Comparison of ENCODE assay signal across 8 cellular contexts in genomic region chr2:183078467-183079334, GRCh38. TPM values are rescaled to one million over a fixed set of nuclear protein-coding genes. Genes with fewer than 3 reads are reported as not detected.
DNase-seq lines count a peak whose midpoint lies in the region; ATAC-seq and TF ChIP-seq lines count a peak whose summit lies in the region.

A gene with protein sequence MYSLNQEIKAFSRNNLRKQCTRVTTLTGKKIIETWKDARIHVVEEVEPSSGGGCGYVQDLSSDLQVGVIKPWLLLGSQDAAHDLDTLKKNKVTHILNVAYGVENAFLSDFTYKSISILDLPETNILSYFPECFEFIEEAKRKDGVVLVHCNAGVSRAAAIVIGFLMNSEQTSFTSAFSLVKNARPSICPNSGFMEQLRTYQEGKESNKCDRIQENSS (plus strand): TSS chr2:183078747. CDS start chr2:183078934, 187 bp downstream.

- ATAC-seq in GM21529 (IDR thresholded peaks at IDR 0.05; ENCODE audit: unreplicated experiment) (peak; percentile 95), IMR-90 (ENCODE audit: low read depth) (peak; percentile 98), esophagus mucosa (peak; percentile 97)

- in situ Hi-C loops in IMR-90 (cut with MboI; ENCODE audit: low sequenced_read_pairs) = no loop called here

- H3K27me3 ChIP-seq in IMR-90 (ENCODE audit: control insufficient read depth, insufficient read depth, low read length) = peaks cover 11% of the 10 kb centered on the region
- no peaks in the 10 kb centered on the region for H3K27me3 ChIP-seq in muscle layer of colon (ENCODE audit: control insufficient read depth in 1 of 2, insufficient read depth in 2 of 2, low read length in 2 of 2)

- H2AFZ ChIP-seq in IMR-90 (replicated peaks; ENCODE audit: low read length, poor library complexity) = peak within 1 kb of the TSS; percentile 95
- H2AFZ ChIP-seq in OCI-LY7 (ENCODE audit: low read length) = peak within 1 kb of the TSS; percentile 100

- H3K4me2 ChIP-seq in IMR-90 (ENCODE audit: low read depth, low read length) (peak within 1 kb of the TSS; percentile 94), OCI-LY7 (ENCODE audit: low read length) (peak within 1 kb of the TSS; percentile 95)

- H3K23ac ChIP-seq in IMR-90 (ENCODE audit: low read depth, low read length) = peak within 1 kb of the TSS; percentile 66

- H4K5ac ChIP-seq in IMR-90 (ENCODE audit: low read depth, low read length) = peak within 1 kb of the TSS; percentile 88

- H3K4me1 ChIP-seq in IMR-90 (ENCODE audit: control insufficient read depth, insufficient read depth, low read length) = no peaks in the 10 kb centered on the region
- H3K4me1 ChIP-seq in OCI-LY7 (ENCODE audit: insufficient read depth, low read length, poor library complexity, severe bottlenecking) = peaks cover 15% of the 10 kb centered on the region
- H3K4me1 ChIP-seq in muscle layer of colon (ENCODE audit: insufficient read depth, low read length) = peaks cover 12% of the 10 kb centered on the region

- H3K14ac ChIP-seq in IMR-90 (replicated peaks; ENCODE audit: low read depth, low read length) = peak within 1 kb of the TSS; percentile 93

- H3K79me1 ChIP-seq in IMR-90 (ENCODE audit: low read depth in 1 of 2, low read length in 2 of 2) = no peaks in the 10 kb centered on the region

- H3K18ac ChIP-seq in IMR-90 (ENCODE audit: low read depth, low read length) = peak within 1 kb of the TSS; percentile 52; the same call in 1 of the 2 replicates

- H3K36me3 ChIP-seq in IMR-90 (ENCODE audit: control insufficient read depth, insufficient read depth, low read length) (no peaks in the 10 kb centered on the region), OCI-LY7 (ENCODE audit: insufficient read depth, low read length) (no peaks in the 10 kb centered on the region), muscle layer of colon (ENCODE audit: insufficient read depth, low read length) (no peaks in the 10 kb centered on the region)

- H3K9me3 ChIP-seq in IMR-90 (ENCODE audit: control insufficient read depth, insufficient read depth, low read length) (no peaks in the 10 kb centered on the region), OCI-LY7 (ENCODE audit: low read length) (no peaks in the 10 kb centered on the region), muscle layer of colon (ENCODE audit: low read length) (no peaks in the 10 kb centered on the region)

- CTCF ChIA-PET in IMR-90 (lab: Yijun Ruan, JAX) (interaction anchor here (0.8 to 1.8 kb wide), 2 partner anchors 9 to 10 kb away, joined by 3 to 8 read pairs; no protein-coding TSS in a partner anchor), OCI-LY7 (lab: Charles Lee; ENCODE audit: unreplicated experiment) (interaction anchor here (0.6 kb wide), 1 partner anchor 44 kb away, joined by 4 read pairs; no protein-coding TSS in a partner anchor)

- no peaks in the 10 kb centered on the region for H3K9me1 ChIP-seq in IMR-90 (ENCODE audit: insufficient read depth, low read length)

- no peak within 1 kb of the TSS for H2AK5ac ChIP-seq in IMR-90 (ENCODE audit: low read depth, low read length)

- H3K9me2 ChIP-seq in OCI-LY7 (ENCODE audit: insufficient read depth, low read length) = no peaks in the 10 kb centered on the region

- peak within 1 kb of the TSS; percentile 73 for H4K91ac ChIP-seq in IMR-90 (ENCODE audit: insufficient read depth, low read depth, low read length)

- WGBS in IMR-90 (ENCODE audit: extremely low coverage in 2 of 2, insufficient read length in 1 of 2), 2 experiments = 5% methylated on average over 4 of the region's 25 CpGs; no CpG with 5 or more reads in 1 of the 2 experiments

- BruUV-seq in IMR-90 (replicated peaks; lab: Mats Ljungman, UMichigan) (no TSS peak), OCI-LY7 (replicated peaks; lab: Mats Ljungman, UMichigan) (TSS peak; percentile 80)

- peak within 1 kb of the TSS; percentile 81 for H3K9ac ChIP-seq in IMR-90 (ENCODE audit: low read depth, low read length)
- H3K9ac ChIP-seq in muscle layer of colon (ENCODE audit: low read length) = peak within 1 kb of the TSS; percentile 88

- peak within 1 kb of the TSS; percentile 47 for H2BK120ac ChIP-seq in IMR-90 (ENCODE audit: low read depth, low read length)

- peak within 1 kb of the TSS; percentile 48 for H2BK5ac ChIP-seq in IMR-90 (ENCODE audit: low read depth, low read length, poor library complexity, severe bottlenecking)

- H4K8ac ChIP-seq in IMR-90 (ENCODE audit: low read depth in 2 of 2, low read length in 2 of 2) = peak within 1 kb of the TSS; percentile 86 to 96

- peak within 1 kb of the TSS; percentile 85 for H3K4ac ChIP-seq in IMR-90 (ENCODE audit: low read depth, low read length)

- H2AK9ac ChIP-seq in IMR-90 (replicated peaks; ENCODE audit: low read depth, low read length, poor library complexity) = peak within 1 kb of the TSS; percentile 18

- TF ChIP-seq POLR2A in IMR-90 (IDR thresholded peaks at IDR 0.05; ENCODE audit: low read depth, low read length) = peak; percentile 46; the same call in 1 of the 2 replicates

- intact Hi-C loops in IMR-90 (cut with micrococcal nuclease) (loop anchor here (2.0 kb wide), 1 partner anchor 40 kb away; the partner anchor contains the start of gene NCKAP1), OCI-LY7 (cut with micrococcal nuclease; ENCODE audit: unreplicated experiment) (no loop called here)

- peak within 1 kb of the TSS; percentile 64 for H3K56ac ChIP-seq in IMR-90 (ENCODE audit: extremely low read depth, insufficient read depth, low read length)

- POLR2A ChIA-PET in IMR-90 (lab: Charles Lee; ENCODE audit: unreplicated experiment) = interaction anchor here (1.0 kb wide), 1 partner anchor 128 kb away, joined by 3 read pairs; no protein-coding TSS in a partner anchor
- POLR2A ChIA-PET in OCI-LY7 (lab: Charles Lee) = interaction anchor here (0.6 to 3.0 kb wide), 21 partner anchors 10 to 1649 kb away, joined by 3 to 15 read pairs (median 4); partner anchors contain the start of gene NUP35

- peak within 1 kb of the TSS; percentile 21; the same call in 2 of the 3 replicates for H2BK15ac ChIP-seq in IMR-90 (ENCODE audit: low read depth, low read length)

- H4K20me1 ChIP-seq in IMR-90 (ENCODE audit: insufficient read depth, low read length) (no peaks in the 10 kb centered on the region), OCI-LY7 (ENCODE audit: insufficient read depth, low read length) (no peaks in the 10 kb centered on the region)

- peak within 1 kb of the TSS; percentile 62 for H3K27ac ChIP-seq in IMR-90 (ENCODE audit: insufficient read depth, low read length)
- peak within 1 kb of the TSS; percentile 13 for H3K27ac ChIP-seq in OCI-LY7 (ENCODE audit: low read depth, low read length, poor library complexity, severe bottlenecking)
- peak within 1 kb of the TSS; percentile 85 for H3K27ac ChIP-seq in muscle layer of colon (ENCODE audit: low read depth, low read length)

- H3K79me2 ChIP-seq in OCI-LY7 (ENCODE audit: insufficient read depth, low read depth, low read length) = no peaks in the 10 kb centered on the region

- H3K4me3 ChIP-seq in IMR-90 (ENCODE audit: insufficient read depth, low read depth, low read length) (peak within 1 kb of the TSS; percentile 74), OCI-LY7 (ENCODE audit: low read depth, low read length, poor library complexity, severe bottlenecking) (peak within 1 kb of the TSS; percentile 77), muscle layer of colon (ENCODE audit: low read depth in 1 of 2, low read length in 2 of 2) (peak within 1 kb of the TSS; percentile 63 to 96)

- H2BK20ac ChIP-seq in IMR-90 (ENCODE audit: low read depth, low read length) = no peak within 1 kb of the TSS

- TF ChIP-seq CTCF in IMR-90 (conservative IDR thresholded peaks at IDR 0.05; ENCODE audit: low read depth, low read length) = no peak
- TF ChIP-seq CTCF in OCI-LY7 (conservative IDR thresholded peaks at IDR 0.05; ENCODE audit: low read length) = no peak

- peak; percentile 94 for DNase-seq in DMS153 treated with DMSO at 0.1 percent for 48 hours (lab: John Stamatoyannopoulos, UW; ENCODE audit: unreplicated experiment)
- DNase-seq in IMR-90 = peak; percentile 91
- peak; percentile 89 for DNase-seq in OCI-LY7 (ENCODE audit: low spot score)
- DNase-seq in activated T-cell treated with anti-CD3 and anti-CD28 coated beads, Interleukin-2, amount 50 U/mL, for 1 hour = peak; percentile 75
- DNase-seq in stimulated activated CD8-positive, alpha-beta memory T cell treated with anti-CD3 and anti-CD28 coated beads, Interleukin-7, amount 100 ng/mL, for 1 hour (ENCODE audit: low read depth in 2 of 2) = peak; percentile 59 to 68

- dilution Hi-C loops in IMR-90 (cut with HindIII; ENCODE audit: low sequenced_read_pairs, unreplicated experiment) = no loop called here

- no peak for TF ChIP-seq RAD21 in IMR-90 (IDR thresholded peaks at IDR 0.05; ENCODE audit: low read length)

TF ChIP-seq in IMR-90, 13 proteins besides CTCF, POLR2A, EP300 and RAD21:
- no peak for TF ChIP-seq RCOR1 (IDR thresholded peaks at IDR 0.05; ENCODE audit: insufficient replicate concordance, low read length)
- TF ChIP-seq BHLHE40 (IDR thresholded peaks at IDR 0.05; ENCODE audit: low read depth, low read length) = no peak
- TF ChIP-seq ELK1 (IDR thresholded peaks at IDR 0.05; ENCODE audit: borderline replicate concordance, low read depth, low read length) = no peak
- TF ChIP-seq FOS (IDR thresholded peaks at IDR 0.05; ENCODE audit: low read depth, low read length) = no peak
- no peak for TF ChIP-seq RFX5 (IDR thresholded peaks at IDR 0.05; ENCODE audit: low read depth, low read length)
- TF ChIP-seq, protein P1, sequence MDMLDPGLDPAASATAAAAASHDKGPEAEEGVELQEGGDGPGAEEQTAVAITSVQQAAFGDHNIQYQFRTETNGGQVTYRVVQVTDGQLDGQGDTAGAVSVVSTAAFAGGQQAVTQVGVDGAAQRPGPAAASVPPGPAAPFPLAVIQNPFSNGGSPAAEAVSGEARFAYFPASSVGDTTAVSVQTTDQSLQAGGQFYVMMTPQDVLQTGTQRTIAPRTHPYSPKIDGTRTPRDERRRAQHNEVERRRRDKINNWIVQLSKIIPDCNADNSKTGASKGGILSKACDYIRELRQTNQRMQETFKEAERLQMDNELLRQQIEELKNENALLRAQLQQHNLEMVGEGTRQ (IDR thresholded peaks at IDR 0.05; ENCODE audit: low read depth, low read length) = no peak

RNA-seq across cellular contexts. Expression of the gene that starts here (rescaled TPM):
- total RNA-seq in IMR-90 (2012; rRNA removed) (1.4 and 2.5 TPM in 2 replicates), OCI-LY7 (2022) (3.9 and 4.0 TPM in 2 replicates), esophagus mucosa (1.2 TPM)
- polyA plus RNA-seq in IMR-90 (2012; rRNA removed) = 0.46 and 0.86 TPM in 2 replicates
- polyA plus RNA-seq in IMR-90 (2012; cell fraction: cytosol; rRNA removed) = 0.14 and 0.18 TPM in 2 replicates
- polyA plus RNA-seq in IMR-90 (2012; cell fraction: nucleus; rRNA removed; ENCODE audit: low replicate concordance) = 0.04 and 0.44 TPM in 2 replicates
- total RNA-seq in OCI-LY7 (2014; rRNA removed; shearing (Covaris generic)) = 1.0 and 1.2 TPM in 2 replicates

Comparison
In these comparisons a context has a peak if more than half of its experiments do, and no peak if none do; other contexts are left out.
1. Peak in every context shown above with its lines: DNase-seq, ATAC-seq, H3K4me3 ChIP-seq and H3K27ac ChIP-seq.
2. H3K27ac ChIP-seq: peak in every context shown above with its lines; median percentile 85 in muscle layer of colon; 62 in IMR-90; 13 in OCI-LY7.